In the genomic region with DNA sequence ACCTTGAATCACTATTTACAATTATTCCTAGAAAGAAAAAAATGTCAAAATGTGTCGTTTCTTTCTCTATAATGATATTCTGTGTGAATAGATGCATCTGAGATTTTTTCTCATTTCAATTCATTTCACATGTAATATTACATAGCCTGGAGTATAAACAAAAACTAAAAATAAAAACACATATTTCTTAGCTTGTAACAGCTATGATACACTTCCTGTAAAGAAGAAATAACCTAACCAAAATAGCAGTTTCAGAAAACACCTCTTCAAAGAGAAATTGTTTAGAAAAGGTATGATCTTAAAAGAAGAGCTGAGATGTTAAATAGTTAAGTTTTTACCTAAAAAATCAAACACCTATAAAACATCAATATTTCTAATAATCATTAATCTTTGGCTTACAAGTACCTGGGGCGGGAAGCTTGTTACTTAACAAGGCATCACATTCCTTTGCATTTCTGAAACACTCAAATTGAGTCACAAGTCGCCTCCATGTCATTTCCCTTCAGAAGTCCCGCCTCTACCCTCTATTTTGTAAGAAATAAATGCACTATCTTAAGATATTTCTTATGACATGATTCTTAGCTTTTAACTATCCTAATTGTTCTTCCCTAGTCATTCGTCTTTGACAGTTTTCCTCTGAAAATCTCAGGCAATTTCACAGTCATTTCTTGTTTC, we compare ENCODE assay signal across 28 cellular contexts.
"Had no signal": no experiment of that assay in that cellular context is flagged by ENCODE, and none has a peak within 500 bp of the region (broad histone marks: within the 10 kb centered on the region; RNA-seq: fewer than 3 reads in every experiment).

No MANE protein-coding gene starts in this region.

- H3K4me1 ChIP-seq: esophagus squamous epithelium, parathyroid adenoma, psoas muscle, right atrium auricular region, testis, transverse colon had no signal

- H3K27ac Mint-ChIP-seq: activated CD4-positive, alpha-beta T cell treated with anti-CD3 and anti-CD28 coated beads for 36 hours; activated naive CD8-positive, alpha-beta T cell; dendritic cell treated with granulocyte-macrophage colony-stimulating factor and Interleukin-4, amounts not matched to agents 40 ng/mL and 50 ng/mL, for 4 days; T-helper 2 cell treated with Interferon-gamma antibody and Interleukin-4, amounts not matched to agents 5 μg/mL and 100 μg/mL, for 36 hours had no signal

- H3K9me3 ChIP-seq: esophagus squamous epithelium, psoas muscle, right atrium auricular region, testis, transverse colon had no signal

- H3K36me3 Mint-ChIP-seq: activated naive CD8-positive, alpha-beta T cell had no signal

- H2AFZ ChIP-seq: parathyroid adenoma had no signal

- H3K9me3 Mint-ChIP-seq: dendritic cell treated with granulocyte-macrophage colony-stimulating factor and Interleukin-4, amounts not matched to agents 40 ng/mL and 50 ng/mL, for 4 days; T-helper 2 cell treated with Interferon-gamma antibody and Interleukin-4, amounts not matched to agents 5 μg/mL and 100 μg/mL, for 36 hours had no signal

- H3K27ac ChIP-seq: epithelial cell of prostate, esophagus squamous epithelium, parathyroid adenoma, psoas muscle, right atrium auricular region, testis, transverse colon had no signal

- DNase-seq: activated CD4-positive, alpha-beta T cell treated with anti-CD3 and anti-CD28 coated beads for 36 hours; activated CD4-positive, alpha-beta T cell treated with anti-CD3 and anti-CD28 coated beads, Interleukin-2, amount 50 U/mL, for 48 hours; activated CD4-positive, CD25-positive, alpha-beta regulatory T cell; activated CD8-positive, alpha-beta memory T cell treated with anti-CD3 and anti-CD28 coated beads for 24 hours; activated effector memory CD4-positive, alpha-beta T cell treated with Interleukin-2 at 50 U/mL for 16 hours; activated naive CD4-positive, alpha-beta T cell treated with Interleukin-2 at 50 U/mL for 16 hours; anterior cingulate cortex; endodermal cell; esophagus squamous epithelium; foreskin melanocyte; islet precursor cell; left cardiac atrium; left ventricle myocardium superior; nucleus accumbens; psoas muscle; stimulated activated CD4-positive, alpha-beta T cell treated with anti-CD3 and anti-CD28 coated beads, Interleukin-2, amount 100 ng/mL, for 48 hours; stimulated activated naive CD8-positive, alpha-beta T cell treated with anti-CD3 and anti-CD28 coated beads, Interleukin-15, Interleukin-2, amounts not matched to agents 100 U/mL and 50 U/mL, for 24 hours; T-helper 1 cell; testis; transverse colon had no signal

- H3K4me3 ChIP-seq: esophagus squamous epithelium, psoas muscle, right atrium auricular region, testis, transverse colon had no signal

- H3K4me1 Mint-ChIP-seq: activated CD4-positive, alpha-beta T cell treated with anti-CD3 and anti-CD28 coated beads for 36 hours; central memory CD8-positive, alpha-beta T cell had no signal

- H3K9ac ChIP-seq: parathyroid adenoma had no signal

- H3K36me3 ChIP-seq: esophagus squamous epithelium, right atrium auricular region, transverse colon had no signal

- H3K4me3 Mint-ChIP-seq: activated CD4-positive, alpha-beta T cell treated with anti-CD3 and anti-CD28 coated beads for 36 hours; activated naive CD8-positive, alpha-beta T cell; central memory CD8-positive, alpha-beta T cell; dendritic cell treated with granulocyte-macrophage colony-stimulating factor and Interleukin-4, amounts not matched to agents 40 ng/mL and 50 ng/mL, for 4 days; endodermal cell; nephron; T-helper 2 cell treated with Interferon-gamma antibody and Interleukin-4, amounts not matched to agents 5 μg/mL and 100 μg/mL, for 36 hours had no signal

- ATAC-seq: activated CD4-positive, alpha-beta T cell treated with anti-CD3 and anti-CD28 coated beads for 36 hours; left cardiac atrium; left ventricle myocardium superior; psoas muscle; stimulated activated naive CD8-positive, alpha-beta T cell treated with anti-CD3 and anti-CD28 coated beads, Interleukin-15, Interleukin-2, amounts not matched to agents 100 U/mL and 50 U/mL, for 24 hours had no signal

- H3K79me2 ChIP-seq: parathyroid adenoma had no signal

- H3K27me3 ChIP-seq: esophagus squamous epithelium, right atrium auricular region, testis, transverse colon had no signal
